Comparison of ENCODE assay signal across 16 cellular contexts in genomic region chr15:64934023-64934422, GRCh38. TPM values are rescaled to one million over a fixed set of nuclear protein-coding genes. Genes with fewer than 3 reads are reported as not detected.
DNase-seq lines count a peak whose midpoint lies in the region; TF ChIP-seq lines count a peak whose summit lies in the region.
"Had no signal": no experiment of that assay in that cellular context is flagged by ENCODE, and none has a peak within 500 bp of the region (broad histone marks: within the 10 kb centered on the region; RNA-seq: fewer than 3 reads in every experiment).

No MANE protein-coding gene starts in this region.

- peaks cover 11% of the 10 kb centered on the region for H3K4me1 Mint-ChIP-seq in osteocyte (ENCODE audit: unreplicated experiment)

- no peak overlapping the region for H3K4me3 ChIP-seq in esophagus muscularis mucosa
- H3K4me3 ChIP-seq: HAP-1 had no signal

- H3K27me3 ChIP-seq in esophagus muscularis mucosa = no peaks in the 10 kb centered on the region
- H3K27me3 ChIP-seq: BE2C had no signal

- DNase-seq in activated CD8-positive, alpha-beta memory T cell treated with anti-CD3 and anti-CD28 coated beads, Interleukin-2, amount 50 U/mL, for 48 hours = peak; percentile 25
- no peak for DNase-seq in activated CD8-positive, alpha-beta memory T cell treated with anti-CD3 and anti-CD28 coated beads, Interleukin-2, amount 50 U/mL, for 4 hours
- DNase-seq in NCI-H82 treated with DMSO at 0.1 percent for 48 hours (lab: John Stamatoyannopoulos, UW; ENCODE audit: unreplicated experiment) (peak; percentile 3), esophagus muscularis mucosa (ENCODE audit: extremely low spot score) (peak; percentile 74), osteocyte (ENCODE audit: extremely low spot score, unreplicated experiment) (peak; percentile 67), NCI-H446 treated with DMSO at 0.1 percent for 48 hours (lab: John Stamatoyannopoulos, UW) (no peak), Kasumi-1 (lab: John Stamatoyannopoulos, UW) (no peak), T-helper 1 cell (no peak)
- DNase-seq: BE2C, COR-L47, DND-41, GDM1, GOT3 had no signal

- intact Hi-C loops in esophagus muscularis mucosa (cut with DNase I) = no loop called here

- H3K36me3 Mint-ChIP-seq in osteocyte (ENCODE audit: unreplicated experiment) = peaks cover 7% of the 10 kb centered on the region

- no peak for TF ChIP-seq POLR2A in esophagus muscularis mucosa (IDR thresholded peaks at IDR 0.05; ENCODE audit: low read depth)

- H3K9me3 Mint-ChIP-seq in osteocyte (ENCODE audit: unreplicated experiment) = no peaks in the 10 kb centered on the region
- H3K9me3 Mint-ChIP-seq: CD8-positive, alpha-beta T cell had no signal

- no peak overlapping the region for H3K27ac ChIP-seq in esophagus muscularis mucosa (replicated peaks in 1 of 4)
- H3K27ac ChIP-seq: C4-2B had no signal

- H3K27ac Mint-ChIP-seq in osteocyte (ENCODE audit: unreplicated experiment) = no peak overlapping the region
- H3K27ac Mint-ChIP-seq: CD8-positive, alpha-beta T cell had no signal

- no peaks in the 10 kb centered on the region for H3K27me3 Mint-ChIP-seq in osteocyte (ENCODE audit: unreplicated experiment)

- no peaks in the 10 kb centered on the region for H3K9me3 ChIP-seq in esophagus muscularis mucosa
- H3K9me3 ChIP-seq: BE2C, HAP-1 had no signal

- no peak overlapping the region for H3K4me3 Mint-ChIP-seq in osteocyte (ENCODE audit: unreplicated experiment)
- H3K4me3 Mint-ChIP-seq: CD8-positive, alpha-beta T cell had no signal

- H3K4me1 ChIP-seq in esophagus muscularis mucosa = no peaks in the 10 kb centered on the region
- H3K4me1 ChIP-seq: BE2C, HAP-1 had no signal

- no peak for TF ChIP-seq EP300 in esophagus muscularis mucosa (IDR thresholded peaks at IDR 0.05)

- H3K36me3 ChIP-seq in esophagus muscularis mucosa = peaks cover 0 to 59% (median 12%) of the 10 kb centered on the region in 4 donors
- H3K36me3 ChIP-seq: BE2C, HAP-1 had no signal

- no peak for TF ChIP-seq CTCF in esophagus muscularis mucosa (IDR thresholded peaks at IDR 0.05)
- no peak for TF ChIP-seq CTCF in osteocyte (IDR thresholded peaks at IDR 0.05)

- 95% methylated on average over 11 of the region's 11 CpGs for WGBS in esophagus muscularis mucosa

RNA-seq across cellular contexts. Expression of gene ANKDD1A, which starts 22.3 kb away (rescaled TPM):
- total RNA-seq in esophagus muscularis mucosa = 10 to 100 TPM in 3 of 4 donors, 1 to 10 TPM in 1; 10.0 to 14.7 (median 11.0) TPM
- 4.6 and 5.7 TPM in 2 replicates for total RNA-seq in osteocyte

RNA-seq across cellular contexts. Expression of gene SPG21, which starts 55.7 kb away (rescaled TPM):
- total RNA-seq in esophagus muscularis mucosa (10 to 100 TPM; 83.5 to 96.7 (median 90.8) TPM), osteocyte (116 and 120 TPM in 2 replicates)

Comparison
In these comparisons a context has a peak if more than half of its experiments do, and no peak if none do; other contexts are left out.
1. DNase-seq: peak in activated CD8-positive, alpha-beta memory T cell treated with anti-CD3 and anti-CD28 coated beads, Interleukin-2, amount 50 U/mL, for 48 hours (single experiment), NCI-H82 treated with DMSO at 0.1 percent for 48 hours (single experiment), esophagus muscularis mucosa (single experiment) and osteocyte (single experiment); none in activated CD8-positive, alpha-beta memory T cell treated with anti-CD3 and anti-CD28 coated beads, Interleukin-2, amount 50 U/mL, for 4 hours (single experiment), NCI-H446 treated with DMSO at 0.1 percent for 48 hours (single experiment), Kasumi-1 (0 of 2) and T-helper 1 cell (0 of 5).